Comparison of ENCODE assay signal across 29 cellular contexts in the genomic region with DNA sequence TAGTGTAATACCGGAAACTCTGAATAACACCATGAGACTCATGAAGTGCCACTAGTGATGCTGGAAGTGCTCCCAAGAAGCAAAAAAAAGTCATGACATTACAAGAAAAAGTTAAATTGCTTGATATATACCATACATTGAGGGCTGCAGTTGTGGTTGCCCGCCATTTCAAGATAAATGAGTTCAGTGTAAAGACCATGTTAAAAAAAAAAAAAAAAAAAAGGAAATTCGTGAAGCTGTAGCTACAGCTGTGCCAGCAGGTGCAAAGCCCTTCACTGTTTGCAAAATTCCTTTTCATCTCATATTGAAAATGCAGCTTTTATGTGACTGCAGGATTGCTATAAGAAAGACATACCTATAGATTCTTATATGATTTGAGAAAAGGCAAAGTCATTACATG.
"Had no signal": no experiment of that assay in that cellular context is flagged by ENCODE, and none has a peak within 500 bp of the region (broad histone marks: within the 10 kb centered on the region; RNA-seq: fewer than 3 reads in every experiment).

No MANE protein-coding gene starts in this region.

- H3K4me3 ChIP-seq: K562, PC-9, SJSA1 had no signal

- ATAC-seq: K562, Panc1, Right ventricle myocardium inferior had no signal

- H3K27me3 ChIP-seq: SJSA1 had no signal

- H2AFZ ChIP-seq: PC-9 had no signal

- H3K27ac ChIP-seq: PC-9, RWPE1, SJSA1 had no signal

- H3K9ac ChIP-seq: SK-N-SH had no signal

- H3K9me3 ChIP-seq: SJSA1, SK-N-SH had no signal

- H3K4me1 ChIP-seq: SJSA1 had no signal

- H3K4me2 ChIP-seq: PC-9, SK-N-SH had no signal

- DNase-seq: Karpas-422, KG1, MM.1S, MV-4-11, NCI-H1092, NCI-H1105, NCI-H1417 treated with DMSO at 0.1 percent for 48 hours, NCI-H1436 treated with DMSO at 0.1 percent for 48 hours, NCI-H1694 treated with DMSO at 0.1 percent for 48 hours, NCI-H187 treated with DMSO at 0.1 percent for 48 hours, NCI-H2029, NCI-H2081, NCI-H2171 treated with DMSO at 0.1 percent for 48 hours, NCI-H2227 treated with DMSO at 0.1 percent for 48 hours, NCI-H345, NCI-H446, NCI-H510A treated with DMSO at 0.1 percent for 48 hours, NCI-H524 treated with DMSO at 0.1 percent for 48 hours, NCI-H526 treated with DMSO at 0.1 percent for 48 hours, NCI-H774, PC-9, SHP77 treated with DMSO at 0.1 percent for 48 hours, SK-N-SH, SW 1271 had no signal

- H3K36me3 ChIP-seq: SJSA1 had no signal
